2 cellular contexts compared by ENCODE assay signal in the genomic region with DNA sequence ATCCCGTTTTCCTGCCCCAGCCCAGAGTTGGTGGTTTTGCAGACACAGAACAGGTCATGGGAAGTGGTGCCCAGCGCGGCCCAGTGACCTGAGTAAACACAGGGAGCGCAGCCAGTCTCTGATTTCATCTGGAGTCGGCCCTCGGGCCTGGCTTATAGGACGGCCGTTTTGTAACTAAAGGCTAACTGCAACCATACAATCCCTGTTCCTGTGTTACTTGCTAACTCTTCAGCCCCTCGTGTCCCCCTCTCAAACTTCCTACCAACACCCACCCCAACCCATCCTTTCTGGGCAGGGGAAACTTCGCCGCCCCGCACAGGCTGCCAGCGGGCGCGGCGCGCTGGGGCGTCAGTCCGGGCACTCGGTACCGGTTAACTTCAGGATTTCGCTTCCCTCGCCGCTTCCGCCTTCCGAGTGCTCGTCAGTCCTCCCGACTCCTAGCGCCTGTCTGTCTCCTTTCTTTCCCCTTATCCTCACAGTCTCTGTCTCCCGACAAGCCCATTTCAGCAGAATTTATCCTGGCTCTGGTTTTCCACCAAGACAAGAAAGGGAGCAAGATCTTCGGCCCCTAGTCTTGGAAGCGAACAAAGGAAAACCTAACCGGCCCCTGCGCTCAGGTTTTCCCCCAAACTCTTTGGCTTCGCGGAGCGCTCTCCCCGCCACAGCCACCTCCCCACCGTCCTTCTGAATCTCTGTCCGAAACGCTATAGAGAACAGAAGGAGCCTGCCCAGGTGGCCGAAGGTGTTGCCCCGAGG.
A peak's percentile ranks its signal among the peaks of the same experiment; 100 is the strongest.
TF ChIP-seq lines count a peak whose summit lies in the region.

No MANE protein-coding gene starts in this region.

TF ChIP-seq in SK-N-SH, 30 proteins besides CTCF, POLR2A, EP300 and RAD21 (continued from another document):
- TF ChIP-seq, protein P1, sequence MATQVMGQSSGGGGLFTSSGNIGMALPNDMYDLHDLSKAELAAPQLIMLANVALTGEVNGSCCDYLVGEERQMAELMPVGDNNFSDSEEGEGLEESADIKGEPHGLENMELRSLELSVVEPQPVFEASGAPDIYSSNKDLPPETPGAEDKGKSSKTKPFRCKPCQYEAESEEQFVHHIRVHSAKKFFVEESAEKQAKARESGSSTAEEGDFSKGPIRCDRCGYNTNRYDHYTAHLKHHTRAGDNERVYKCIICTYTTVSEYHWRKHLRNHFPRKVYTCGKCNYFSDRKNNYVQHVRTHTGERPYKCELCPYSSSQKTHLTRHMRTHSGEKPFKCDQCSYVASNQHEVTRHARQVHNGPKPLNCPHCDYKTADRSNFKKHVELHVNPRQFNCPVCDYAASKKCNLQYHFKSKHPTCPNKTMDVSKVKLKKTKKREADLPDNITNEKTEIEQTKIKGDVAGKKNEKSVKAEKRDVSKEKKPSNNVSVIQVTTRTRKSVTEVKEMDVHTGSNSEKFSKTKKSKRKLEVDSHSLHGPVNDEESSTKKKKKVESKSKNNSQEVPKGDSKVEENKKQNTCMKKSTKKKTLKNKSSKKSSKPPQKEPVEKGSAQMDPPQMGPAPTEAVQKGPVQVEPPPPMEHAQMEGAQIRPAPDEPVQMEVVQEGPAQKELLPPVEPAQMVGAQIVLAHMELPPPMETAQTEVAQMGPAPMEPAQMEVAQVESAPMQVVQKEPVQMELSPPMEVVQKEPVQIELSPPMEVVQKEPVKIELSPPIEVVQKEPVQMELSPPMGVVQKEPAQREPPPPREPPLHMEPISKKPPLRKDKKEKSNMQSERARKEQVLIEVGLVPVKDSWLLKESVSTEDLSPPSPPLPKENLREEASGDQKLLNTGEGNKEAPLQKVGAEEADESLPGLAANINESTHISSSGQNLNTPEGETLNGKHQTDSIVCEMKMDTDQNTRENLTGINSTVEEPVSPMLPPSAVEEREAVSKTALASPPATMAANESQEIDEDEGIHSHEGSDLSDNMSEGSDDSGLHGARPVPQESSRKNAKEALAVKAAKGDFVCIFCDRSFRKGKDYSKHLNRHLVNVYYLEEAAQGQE (IDR thresholded peaks at IDR 0.05; ENCODE audit: low read depth, low read length): peak; percentile 53; the same call in 1 of the 2 replicates
- TF ChIP-seq, protein P2, sequence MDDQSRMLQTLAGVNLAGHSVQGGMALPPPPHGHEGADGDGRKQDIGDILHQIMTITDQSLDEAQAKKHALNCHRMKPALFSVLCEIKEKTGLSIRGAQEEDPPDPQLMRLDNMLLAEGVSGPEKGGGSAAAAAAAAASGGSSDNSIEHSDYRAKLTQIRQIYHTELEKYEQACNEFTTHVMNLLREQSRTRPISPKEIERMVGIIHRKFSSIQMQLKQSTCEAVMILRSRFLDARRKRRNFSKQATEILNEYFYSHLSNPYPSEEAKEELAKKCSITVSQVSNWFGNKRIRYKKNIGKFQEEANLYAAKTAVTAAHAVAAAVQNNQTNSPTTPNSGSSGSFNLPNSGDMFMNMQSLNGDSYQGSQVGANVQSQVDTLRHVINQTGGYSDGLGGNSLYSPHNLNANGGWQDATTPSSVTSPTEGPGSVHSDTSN (IDR thresholded peaks at IDR 0.05): no peak; the same call in 1 of the 2 replicates
- TF ChIP-seq POLR2AphosphoS5 (IDR thresholded peaks at IDR 0.05; ENCODE audit: low read depth, low read length): peak; percentile 53

TF ChIP-seq in SK-N-SH treated with all-trans-retinoic acid at 6 μM for 48 hours, 23 proteins besides CTCF, POLR2A, EP300 and RAD21 (continued from another document):
- TF ChIP-seq, protein P3, sequence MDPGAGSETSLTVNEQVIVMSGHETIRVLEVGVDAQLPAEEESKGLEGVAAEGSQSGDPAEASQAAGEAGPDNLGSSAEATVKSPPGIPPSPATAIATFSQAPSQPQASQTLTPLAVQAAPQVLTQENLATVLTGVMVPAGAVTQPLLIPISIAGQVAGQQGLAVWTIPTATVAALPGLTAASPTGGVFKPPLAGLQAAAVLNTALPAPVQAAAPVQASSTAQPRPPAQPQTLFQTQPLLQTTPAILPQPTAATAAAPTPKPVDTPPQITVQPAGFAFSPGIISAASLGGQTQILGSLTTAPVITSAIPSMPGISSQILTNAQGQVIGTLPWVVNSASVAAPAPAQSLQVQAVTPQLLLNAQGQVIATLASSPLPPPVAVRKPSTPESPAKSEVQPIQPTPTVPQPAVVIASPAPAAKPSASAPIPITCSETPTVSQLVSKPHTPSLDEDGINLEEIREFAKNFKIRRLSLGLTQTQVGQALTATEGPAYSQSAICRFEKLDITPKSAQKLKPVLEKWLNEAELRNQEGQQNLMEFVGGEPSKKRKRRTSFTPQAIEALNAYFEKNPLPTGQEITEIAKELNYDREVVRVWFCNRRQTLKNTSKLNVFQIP (CRISPR knock-in tag; IDR thresholded peaks at IDR 0.05; ENCODE audit: borderline replicate concordance, low read depth): no peak
- TF ChIP-seq GLIS3 (CRISPR knock-in tag; IDR thresholded peaks at IDR 0.05) (no peak), TOX (CRISPR knock-in tag; IDR thresholded peaks at IDR 0.05; ENCODE audit: borderline replicate concordance) (no peak), ZC3H10 (CRISPR knock-in tag; IDR thresholded peaks at IDR 0.05) (no peak), CSDC2 (CRISPR knock-in tag; IDR thresholded peaks at IDR 0.05) (no peak), ZFP3 (CRISPR knock-in tag; IDR thresholded peaks at IDR 0.05) (no peak), TCF4 (CRISPR knock-in tag; IDR thresholded peaks at IDR 0.05; ENCODE audit: borderline replicate concordance) (no peak)
- TF ChIP-seq, protein P4, sequence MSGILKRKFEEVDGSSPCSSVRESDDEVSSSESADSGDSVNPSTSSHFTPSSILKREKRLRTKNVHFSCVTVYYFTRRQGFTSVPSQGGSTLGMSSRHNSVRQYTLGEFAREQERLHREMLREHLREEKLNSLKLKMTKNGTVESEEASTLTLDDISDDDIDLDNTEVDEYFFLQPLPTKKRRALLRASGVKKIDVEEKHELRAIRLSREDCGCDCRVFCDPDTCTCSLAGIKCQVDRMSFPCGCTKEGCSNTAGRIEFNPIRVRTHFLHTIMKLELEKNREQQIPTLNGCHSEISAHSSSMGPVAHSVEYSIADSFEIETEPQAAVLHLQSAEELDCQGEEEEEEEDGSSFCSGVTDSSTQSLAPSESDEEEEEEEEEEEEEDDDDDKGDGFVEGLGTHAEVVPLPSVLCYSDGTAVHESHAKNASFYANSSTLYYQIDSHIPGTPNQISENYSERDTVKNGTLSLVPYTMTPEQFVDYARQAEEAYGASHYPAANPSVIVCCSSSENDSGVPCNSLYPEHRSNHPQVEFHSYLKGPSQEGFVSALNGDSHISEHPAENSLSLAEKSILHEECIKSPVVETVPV (CRISPR knock-in tag; IDR thresholded peaks at IDR 0.05): no peak
- TF ChIP-seq, protein P5, sequence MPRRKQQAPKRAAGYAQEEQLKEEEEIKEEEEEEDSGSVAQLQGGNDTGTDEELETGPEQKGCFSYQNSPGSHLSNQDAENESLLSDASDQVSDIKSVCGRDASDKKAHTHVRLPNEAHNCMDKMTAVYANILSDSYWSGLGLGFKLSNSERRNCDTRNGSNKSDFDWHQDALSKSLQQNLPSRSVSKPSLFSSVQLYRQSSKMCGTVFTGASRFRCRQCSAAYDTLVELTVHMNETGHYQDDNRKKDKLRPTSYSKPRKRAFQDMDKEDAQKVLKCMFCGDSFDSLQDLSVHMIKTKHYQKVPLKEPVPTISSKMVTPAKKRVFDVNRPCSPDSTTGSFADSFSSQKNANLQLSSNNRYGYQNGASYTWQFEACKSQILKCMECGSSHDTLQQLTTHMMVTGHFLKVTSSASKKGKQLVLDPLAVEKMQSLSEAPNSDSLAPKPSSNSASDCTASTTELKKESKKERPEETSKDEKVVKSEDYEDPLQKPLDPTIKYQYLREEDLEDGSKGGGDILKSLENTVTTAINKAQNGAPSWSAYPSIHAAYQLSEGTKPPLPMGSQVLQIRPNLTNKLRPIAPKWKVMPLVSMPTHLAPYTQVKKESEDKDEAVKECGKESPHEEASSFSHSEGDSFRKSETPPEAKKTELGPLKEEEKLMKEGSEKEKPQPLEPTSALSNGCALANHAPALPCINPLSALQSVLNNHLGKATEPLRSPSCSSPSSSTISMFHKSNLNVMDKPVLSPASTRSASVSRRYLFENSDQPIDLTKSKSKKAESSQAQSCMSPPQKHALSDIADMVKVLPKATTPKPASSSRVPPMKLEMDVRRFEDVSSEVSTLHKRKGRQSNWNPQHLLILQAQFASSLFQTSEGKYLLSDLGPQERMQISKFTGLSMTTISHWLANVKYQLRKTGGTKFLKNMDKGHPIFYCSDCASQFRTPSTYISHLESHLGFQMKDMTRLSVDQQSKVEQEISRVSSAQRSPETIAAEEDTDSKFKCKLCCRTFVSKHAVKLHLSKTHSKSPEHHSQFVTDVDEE (CRISPR knock-in tag; IDR thresholded peaks at IDR 0.05): no peak
TF ChIP-seq in SK-N-SH treated with all-trans-retinoic acid at 6 μM for 48 hours: peak in this region for 0.
